In the genomic region with DNA sequence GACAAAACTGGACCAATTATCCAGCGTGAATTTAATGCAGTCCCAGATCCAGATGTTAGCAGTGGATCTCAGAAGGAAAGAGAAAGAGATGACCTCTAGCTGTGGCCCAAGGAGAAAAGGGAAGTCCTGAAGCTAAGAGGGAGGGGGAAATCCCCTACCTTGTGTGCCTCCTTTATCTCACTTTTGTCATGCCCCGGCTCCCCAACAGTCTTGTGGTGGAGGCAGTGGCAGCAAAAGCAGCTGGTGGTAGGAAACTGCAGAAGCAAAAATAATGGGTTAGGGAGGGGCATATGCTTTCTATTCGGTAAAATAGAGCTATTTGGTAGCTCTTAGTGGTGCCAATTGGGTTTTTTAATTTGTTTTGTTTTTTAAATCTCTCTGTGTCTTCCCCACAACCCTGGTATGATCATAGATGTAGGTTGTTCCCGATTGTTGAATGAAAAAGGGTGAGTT, we compare ENCODE assay signal across 10 cellular contexts. TPM values are rescaled to one million over a fixed set of nuclear protein-coding genes. Genes with fewer than 3 reads are reported as not detected.
DNase-seq lines count a peak whose midpoint lies in the region; ATAC-seq, FAIRE-seq and TF ChIP-seq lines count a peak whose summit lies in the region.
"Had no signal": no experiment of that assay in that cellular context is flagged by ENCODE, and none has a peak within 500 bp of the region (broad histone marks: within the 10 kb centered on the region; RNA-seq: fewer than 3 reads in every experiment).

No MANE protein-coding gene starts in this region.

- 77% methylated on average over 4 of the region's 4 CpGs for WGBS in suprapubic skin

- H3K4me1 ChIP-seq in suprapubic skin: no peaks in the 10 kb centered on the region

- no peak for TF ChIP-seq POLR2A in GM12891 (IDR thresholded peaks at IDR 0.05; ENCODE audit: low read depth, low read length)
- no peak for TF ChIP-seq POLR2A in suprapubic skin (IDR thresholded peaks at IDR 0.05)

- no peak for TF ChIP-seq CTCF in suprapubic skin (IDR thresholded peaks at IDR 0.05)

- no peaks in the 10 kb centered on the region for H3K27me3 Mint-ChIP-seq in activated naive CD4-positive, alpha-beta T cell treated with anti-CD3 and anti-CD28 coated beads, Interleukin-2, amount 50 U/mL, for 24 hours

- H3K4me3 ChIP-seq in suprapubic skin: no peak overlapping the region
- H3K4me3 ChIP-seq: K562 had no signal

- no peaks in the 10 kb centered on the region for H3K36me3 ChIP-seq in suprapubic skin

- H3K4me1 Mint-ChIP-seq in activated naive CD4-positive, alpha-beta T cell treated with anti-CD3 and anti-CD28 coated beads, Interleukin-2, amount 50 U/mL, for 24 hours: peaks cover 48% of the 10 kb centered on the region

- H3K27ac Mint-ChIP-seq in activated naive CD4-positive, alpha-beta T cell treated with anti-CD3 and anti-CD28 coated beads, Interleukin-2, amount 50 U/mL, for 24 hours: no peak overlapping the region

- H3K27me3 ChIP-seq in suprapubic skin: no peaks in the 10 kb centered on the region

- peak; percentile 86 for FAIRE-seq in GM12891 (lab: Jason Lieb, UNC)
- FAIRE-seq: endometrium, K562 had no signal

- no peak for DNase-seq in GM12891 (ENCODE audit: insufficient read length, low spot score)
- no peak for DNase-seq in HK-2 (ENCODE audit: unreplicated experiment)
- no peak for DNase-seq in NCI-H1436 treated with DMSO at 0.1 percent for 48 hours (lab: John Stamatoyannopoulos, UW)
- DNase-seq in mesenteric fat pad (ENCODE audit: low spot score): no peak
- DNase-seq in suprapubic skin (ENCODE audit: low spot score in 2 of 2): no peak

- H3K36me3 Mint-ChIP-seq in activated naive CD4-positive, alpha-beta T cell treated with anti-CD3 and anti-CD28 coated beads, Interleukin-2, amount 50 U/mL, for 24 hours: peaks cover 13% of the 10 kb centered on the region

- no peak overlapping the region for H3K27ac ChIP-seq in suprapubic skin

- no peak for TF ChIP-seq EP300 in suprapubic skin (IDR thresholded peaks at IDR 0.05)

- H3K4me3 Mint-ChIP-seq in activated naive CD4-positive, alpha-beta T cell treated with anti-CD3 and anti-CD28 coated beads, Interleukin-2, amount 50 U/mL, for 24 hours: peak overlapping the region; percentile 1

- peaks cover 8% of the 10 kb centered on the region for H3K9me3 Mint-ChIP-seq in activated naive CD4-positive, alpha-beta T cell treated with anti-CD3 and anti-CD28 coated beads, Interleukin-2, amount 50 U/mL, for 24 hours

- peak; percentile 96 for ATAC-seq in GM21367 (IDR thresholded peaks at IDR 0.05; ENCODE audit: unreplicated experiment)
- peak; percentile 90 for ATAC-seq in HG03558 (IDR thresholded peaks at IDR 0.05; ENCODE audit: extremely low read depth, unreplicated experiment)
- ATAC-seq: K562 had no signal

- no peaks in the 10 kb centered on the region for H3K9me3 ChIP-seq in suprapubic skin

TF ChIP-seq in GM12891, 5 proteins besides CTCF, POLR2A, EP300 and RAD21:
- TF ChIP-seq POLR2AphosphoS5 (IDR thresholded peaks at IDR 0.05; ENCODE audit: low read depth, low read length) (no peak), PAX5 (IDR thresholded peaks at IDR 0.05; ENCODE audit: insufficient read depth, low read length, severe bottlenecking) (no peak), TAF1 (IDR thresholded peaks at IDR 0.05; ENCODE audit: low read depth, low read length) (no peak), POU2F2 (IDR thresholded peaks at IDR 0.05; ENCODE audit: low read depth, low read length) (no peak), SPI1 (IDR thresholded peaks at IDR 0.05; ENCODE audit: low read depth, low read length) (peak; percentile 96)
TF ChIP-seq in GM12891: peak in this region for 1.

RNA-seq across cellular contexts. Expression of a gene that starts 56.5 kb away (rescaled TPM):
- 0.32 TPM for polyA plus RNA-seq in GM12891 (2012; ENCODE audit: low read depth, missing spikeins)
- 11.0 TPM for total RNA-seq in mesenteric fat pad
- total RNA-seq in suprapubic skin: 10 to 100 TPM; 17.2 to 41.8 (median 20.5) TPM
- polyA plus RNA-seq: K562 had no signal
